12 cellular contexts compared by ENCODE assay signal in genomic region chr13:114035583-114036501, GRCh38.
DNase-seq lines count a peak whose midpoint lies in the region; ATAC-seq and TF ChIP-seq lines count a peak whose summit lies in the region.
"Had no signal": no experiment of that assay in that cellular context is flagged by ENCODE, and none has a peak within 500 bp of the region (broad histone marks: within the 10 kb centered on the region; RNA-seq: fewer than 3 reads in every experiment).

No MANE protein-coding gene starts in this region.

- peaks cover 18% of the 10 kb centered on the region for H3K4me1 Mint-ChIP-seq in activated naive CD4-positive, alpha-beta T cell treated with anti-CD3 and anti-CD28 coated beads, Interleukin-2, amount 50 U/mL, for 24 hours
- H3K4me1 Mint-ChIP-seq in endodermal cell (no peaks in the 10 kb centered on the region), memory B cell (peaks cover 16% of the 10 kb centered on the region)

- no peaks in the 10 kb centered on the region for H3K9me3 ChIP-seq in endodermal cell (ENCODE audit: control insufficient read depth, low read length)
- no peaks in the 10 kb centered on the region for H3K9me3 ChIP-seq in transverse colon

- H3K9ac ChIP-seq in endodermal cell (ENCODE audit: extremely low read depth, low read length, poor library complexity, severe bottlenecking) = no peak overlapping the region

- peaks cover 5% of the 10 kb centered on the region for H3K36me3 Mint-ChIP-seq in activated naive CD4-positive, alpha-beta T cell treated with anti-CD3 and anti-CD28 coated beads, Interleukin-2, amount 50 U/mL, for 24 hours
- peaks cover 12% of the 10 kb centered on the region for H3K36me3 Mint-ChIP-seq in endodermal cell (ENCODE audit: low read depth)
- peaks cover 30% of the 10 kb centered on the region for H3K36me3 Mint-ChIP-seq in memory B cell

- H3K27ac ChIP-seq in endodermal cell (ENCODE audit: low read depth, low read length) = peak overlapping the region; percentile 73
- peak overlapping the region; percentile 25 to 41 (median 30) for H3K27ac ChIP-seq in transverse colon

- TF ChIP-seq EP300 in transverse colon (IDR thresholded peaks at IDR 0.05; ENCODE audit: low read depth) = no peak

- H3K36me3 ChIP-seq in endodermal cell (ENCODE audit: control insufficient read depth, insufficient read depth, low read length) (no peaks in the 10 kb centered on the region), transverse colon (no peaks in the 10 kb centered on the region)

- no peak for TF ChIP-seq POLR2A in transverse colon (IDR thresholded peaks at IDR 0.05)

- 71 to 81% methylated on average over 27 to 39 of the region's 39 CpGs for WGBS in endodermal cell (ENCODE audit: insufficient coverage in 1 of 2, insufficient read length in 1 of 2), 2 experiments
- 78 to 90% methylated on average over 2 to 36 of the region's 39 CpGs for WGBS in transverse colon (ENCODE audit: low coverage in 1 of 2), 2 donors

- no peak for TF ChIP-seq CTCF in endodermal cell (conservative IDR thresholded peaks at IDR 0.05)
- TF ChIP-seq CTCF in transverse colon (IDR thresholded peaks at IDR 0.05) = no peak

- H3K27me3 Mint-ChIP-seq in activated naive CD4-positive, alpha-beta T cell treated with anti-CD3 and anti-CD28 coated beads, Interleukin-2, amount 50 U/mL, for 24 hours = no peaks in the 10 kb centered on the region
- H3K27me3 Mint-ChIP-seq in endodermal cell (ENCODE audit: insufficient read depth) (no peaks in the 10 kb centered on the region), memory B cell (no peaks in the 10 kb centered on the region)
- H3K27me3 Mint-ChIP-seq: naive B cell had no signal

- no peaks in the 10 kb centered on the region for H3K27me3 ChIP-seq in endodermal cell (ENCODE audit: control insufficient read depth, insufficient read depth, low read length, poor library complexity, severe bottlenecking)
- no peaks in the 10 kb centered on the region for H3K27me3 ChIP-seq in transverse colon

- no peaks in the 10 kb centered on the region for H3K4me1 ChIP-seq in endodermal cell (ENCODE audit: control insufficient read depth, insufficient read depth, low read length)
- H3K4me1 ChIP-seq in transverse colon = peaks cover 0 to 25% (median 6%) of the 10 kb centered on the region in 4 donors

- H3K4me3 ChIP-seq in endodermal cell (ENCODE audit: low read length) (no peak overlapping the region), transverse colon (no peak overlapping the region)

- H3K4me3 Mint-ChIP-seq in activated naive CD4-positive, alpha-beta T cell treated with anti-CD3 and anti-CD28 coated beads, Interleukin-2, amount 50 U/mL, for 24 hours = no peak overlapping the region
- H3K4me3 Mint-ChIP-seq in endodermal cell = no peak overlapping the region
- H3K4me3 Mint-ChIP-seq in memory B cell = no peak overlapping the region
- H3K4me3 Mint-ChIP-seq: activated CD8-positive, alpha-beta T cell treated with anti-CD3 and anti-CD28 coated beads, Interleukin-2, amount 10 ng/mL, durations not matched to agents 7 days and 5 days; naive B cell had no signal

- intact Hi-C loops in transverse colon (cut with DNase I; ENCODE audit: low total_unique reads) = no loop called here

- no peak for ATAC-seq in memory B cell (ENCODE audit: low read depth)
- ATAC-seq in GM19463 (IDR thresholded peaks at IDR 0.05; ENCODE audit: unreplicated experiment) = no peak
- no peak for ATAC-seq in GM18907 (IDR thresholded peaks at IDR 0.05; ENCODE audit: unreplicated experiment)
- ATAC-seq: activated CD8-positive, alpha-beta T cell treated with anti-CD3 and anti-CD28 coated beads, Interleukin-2, amount 10 ng/mL, durations not matched to agents 7 days and 5 days had no signal

- in situ Hi-C loops in transverse colon (cut with MboI; ENCODE audit: low pct_ligation_motif_present in 1 of 4, low pct_unique_long_range_greater_than_20kb in 1 of 4, low sequenced_read_pairs in 3 of 4) = no loop called here

- peak overlapping the region; percentile 62 for H3K27ac Mint-ChIP-seq in activated naive CD4-positive, alpha-beta T cell treated with anti-CD3 and anti-CD28 coated beads, Interleukin-2, amount 50 U/mL, for 24 hours
- H3K27ac Mint-ChIP-seq in endodermal cell = no peak overlapping the region
- peak overlapping the region; percentile 50 for H3K27ac Mint-ChIP-seq in memory B cell
- H3K27ac Mint-ChIP-seq: activated CD8-positive, alpha-beta T cell treated with anti-CD3 and anti-CD28 coated beads, Interleukin-2, amount 10 ng/mL, durations not matched to agents 7 days and 5 days had no signal

- H3K9me3 Mint-ChIP-seq in activated naive CD4-positive, alpha-beta T cell treated with anti-CD3 and anti-CD28 coated beads, Interleukin-2, amount 50 U/mL, for 24 hours = no peaks in the 10 kb centered on the region
- peaks cover 5% of the 10 kb centered on the region for H3K9me3 Mint-ChIP-seq in endodermal cell
- no peaks in the 10 kb centered on the region for H3K9me3 Mint-ChIP-seq in memory B cell
- H3K9me3 Mint-ChIP-seq: naive B cell had no signal

- DNase-seq in activated naive CD4-positive, alpha-beta T cell (lab: John Stamatoyannopoulos, UW) = no peak
- DNase-seq in endodermal cell (no peak), memory B cell (ENCODE audit: low spot score in 2 of 2) (no peak), transverse colon (no peak), DMS53 treated with DMSO at 0.1 percent for 48 hours (lab: John Stamatoyannopoulos, UW; ENCODE audit: unreplicated experiment) (no peak)
- DNase-seq: ACHN; activated CD8-positive, alpha-beta T cell treated with anti-CD3 and anti-CD28 coated beads, Interleukin-2, amount 10 ng/mL, durations not matched to agents 7 days and 5 days; naive B cell; NK-92 treated with Interleukin-12 subunit alpha and Interleukin-12 subunit beta, amount 100 ng/mL, for 24 hours had no signal
